In genomic region chr7:137878333-137878961, GRCh38 we compare ENCODE assay signal across 1 cellular context.
TF ChIP-seq lines count a peak whose summit lies in the region.

No MANE protein-coding gene starts in this region.

TF ChIP-seq in K562, 482 proteins besides CTCF, POLR2A, EP300 and RAD21 (continued from another document):
- TF ChIP-seq EZH2 (IDR thresholded peaks at IDR 0.05; ENCODE audit: borderline replicate concordance, low read depth, low read length) (no peak), MTA1 (IDR thresholded peaks at IDR 0.05; ENCODE audit: borderline replicate concordance) (no peak), ARID3A (IDR thresholded peaks at IDR 0.05; ENCODE audit: borderline replicate concordance, low read depth, low read length) (no peak), ATF3 (IDR thresholded peaks at IDR 0.05) (no peak), ATF3 (CRISPR knock-in tag; conservative IDR thresholded peaks at IDR 0.05) (no peak), ZBTB2 (IDR thresholded peaks at IDR 0.05) (no peak), DPF2 (IDR thresholded peaks at IDR 0.05) (peak; percentile 63), ZNF146 (CRISPR knock-in tag; IDR thresholded peaks at IDR 0.05; ENCODE audit: unreplicated experiment) (no peak), TRIM28 (IDR thresholded peaks at IDR 0.05) (no peak), MYBL2 (IDR thresholded peaks at IDR 0.05; ENCODE audit: low read depth) (peak; percentile 50; the same call in 1 of the 2 replicates), MYBL2 (CRISPR knock-in tag; IDR thresholded peaks at IDR 0.05; ENCODE audit: borderline replicate concordance) (no peak), PREB (CRISPR knock-in tag; IDR thresholded peaks at IDR 0.05) (no peak), IRF9 (tag; IDR thresholded peaks at IDR 0.05) (no peak), POLR2H (tag; IDR thresholded peaks at IDR 0.05; ENCODE audit: low read depth) (no peak), TCF15 (CRISPR knock-in tag; IDR thresholded peaks at IDR 0.05) (no peak), ETS2 (tag; IDR thresholded peaks at IDR 0.05; ENCODE audit: borderline replicate concordance, poor library complexity, severe bottlenecking) (no peak), FOXM1 (IDR thresholded peaks at IDR 0.05; ENCODE audit: low read depth) (peak; percentile 39; the same call in 1 of the 2 replicates), FOXM1 (CRISPR knock-in tag; IDR thresholded peaks at IDR 0.05; ENCODE audit: low read depth) (no peak)
